3 cellular contexts compared by ENCODE assay signal in genomic region chr4:61044837-61045236, GRCh38.
"Had no signal": no experiment of that assay in that cellular context is flagged by ENCODE, and none has a peak within 500 bp of the region (broad histone marks: within the 10 kb centered on the region; RNA-seq: fewer than 3 reads in every experiment).

No MANE protein-coding gene starts in this region.

- H3K4me3 ChIP-seq: GM12878 had no signal

- ATAC-seq: GM12878 had no signal

- DNase-seq: GDM1, GF-D8 had no signal
